Comparison of ENCODE assay signal across 25 cellular contexts in the genomic region with DNA sequence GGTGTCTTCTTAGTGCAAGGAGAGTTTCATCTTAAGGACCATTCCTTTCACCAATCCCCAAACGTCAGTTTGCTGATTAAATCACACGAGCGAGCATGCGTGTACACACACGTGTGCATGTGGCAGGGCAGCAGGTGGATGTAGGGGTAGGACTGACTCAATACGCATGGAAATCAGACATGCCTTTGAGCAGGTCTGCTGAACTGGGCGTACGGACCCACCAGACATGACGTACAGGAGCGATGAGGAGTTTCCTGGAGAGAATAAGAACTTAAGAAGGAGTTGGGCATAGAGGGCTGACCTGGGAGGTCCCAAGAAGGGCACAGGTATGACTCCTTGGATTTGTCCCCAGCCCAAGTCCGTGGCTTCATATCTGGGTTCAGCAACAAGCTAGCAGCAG.
"Had no signal": no experiment of that assay in that cellular context is flagged by ENCODE, and none has a peak within 500 bp of the region (broad histone marks: within the 10 kb centered on the region; RNA-seq: fewer than 3 reads in every experiment).

No MANE protein-coding gene starts in this region.

- H3K27ac ChIP-seq: hepatocyte, left ventricle myocardium inferior, parathyroid adenoma, psoas muscle, right lobe of liver, tibial nerve, upper lobe of left lung, vagina had no signal

- H3K9ac ChIP-seq: parathyroid adenoma had no signal

- H3K4me1 ChIP-seq: left ventricle myocardium inferior, parathyroid adenoma, psoas muscle, right lobe of liver, tibial nerve, upper lobe of left lung, vagina had no signal

- H2AFZ ChIP-seq: hepatocyte, parathyroid adenoma had no signal

- H3K27me3 ChIP-seq: hepatocyte, right lobe of liver, tibial nerve, upper lobe of left lung, vagina had no signal

- ATAC-seq: mucosa of descending colon; naive thymus-derived CD8-positive, alpha-beta T cell; psoas muscle; right lobe of liver; stimulated activated memory B cell treated with anti-CD40 and anti-IgM and Interleukin-4, amounts not matched to agents 10 μg/mL and 1 μg/mL and 100 μg/mL, for 72 hours; stimulated activated naive CD8-positive, alpha-beta T cell treated with anti-CD3 and anti-CD28 coated beads, Interleukin-15, amount 100 ng/mL, for 72 hours had no signal

- H3K9me3 Mint-ChIP-seq: memory B cell; naive thymus-derived CD8-positive, alpha-beta T cell; nephron; neural crest cell; stimulated activated memory B cell treated with anti-CD40 and anti-IgM and Interleukin-4, amounts not matched to agents 10 μg/mL and 1 μg/mL and 100 μg/mL, for 72 hours; stimulated activated naive CD8-positive, alpha-beta T cell treated with anti-CD3 and anti-CD28 coated beads, Interleukin-15, amount 100 ng/mL, for 72 hours had no signal

- H3K4me3 Mint-ChIP-seq: memory B cell; naive thymus-derived CD8-positive, alpha-beta T cell; nephron; neural crest cell; stimulated activated memory B cell treated with anti-CD40 and anti-IgM and Interleukin-4, amounts not matched to agents 10 μg/mL and 1 μg/mL and 100 μg/mL, for 72 hours; stimulated activated naive CD8-positive, alpha-beta T cell treated with anti-CD3 and anti-CD28 coated beads, Interleukin-15, amount 100 ng/mL, for 72 hours had no signal

- H3K36me3 Mint-ChIP-seq: memory B cell; naive thymus-derived CD8-positive, alpha-beta T cell; stimulated activated memory B cell treated with anti-CD40 and anti-IgM and Interleukin-4, amounts not matched to agents 10 μg/mL and 1 μg/mL and 100 μg/mL, for 72 hours had no signal

- H3K4me2 ChIP-seq: hepatocyte, smooth muscle cell had no signal

- H3K36me3 ChIP-seq: left ventricle myocardium inferior, right lobe of liver, tibial nerve, upper lobe of left lung, vagina had no signal

- H3K4me3 ChIP-seq: hepatocyte, left ventricle myocardium inferior, mucosa of descending colon, psoas muscle, right lobe of liver, smooth muscle cell, tibial nerve, upper lobe of left lung, vagina had no signal

- DNase-seq: islet precursor cell; left ventricle myocardium inferior; midbrain; mucosa of descending colon; naive thymus-derived CD8-positive, alpha-beta T cell; nucleus accumbens; psoas muscle; right lobe of liver; stimulated activated CD4-positive, alpha-beta T cell treated with anti-CD3 and anti-CD28 coated beads, Interleukin-1b, Interleukin-23, amount 100 ng/mL, for 48 hours; stimulated activated CD4-positive, alpha-beta T cell treated with anti-CD3 and anti-CD28 coated beads, Interleukin-2, amount 100 ng/mL, for 48 hours; stimulated activated CD4-positive, alpha-beta T cell treated with anti-CD3 and anti-CD28 coated beads, Interleukin-4, amount 100 ng/mL, for 4 hours; stimulated activated CD8-positive, alpha-beta memory T cell treated with anti-CD3 and anti-CD28 coated beads, Interleukin-4, amount 100 ng/mL, for 48 hours; stimulated activated naive CD4-positive, alpha-beta T cell treated with Interleukin-2 at 50 U/mL for 16 hours; stimulated activated naive CD8-positive, alpha-beta T cell treated with anti-CD3 and anti-CD28 coated beads, Interleukin-15, amount 100 ng/mL, for 72 hours; substantia nigra; upper lobe of left lung had no signal

- H3K9me3 ChIP-seq: left ventricle myocardium inferior, mucosa of descending colon, psoas muscle, right lobe of liver, upper lobe of left lung, vagina had no signal

- H3K4me1 Mint-ChIP-seq: memory B cell; naive thymus-derived CD8-positive, alpha-beta T cell; nephron; stimulated activated memory B cell treated with anti-CD40 and anti-IgM and Interleukin-4, amounts not matched to agents 10 μg/mL and 1 μg/mL and 100 μg/mL, for 72 hours; stimulated activated naive CD8-positive, alpha-beta T cell treated with anti-CD3 and anti-CD28 coated beads, Interleukin-15, amount 100 ng/mL, for 72 hours had no signal

- H3K79me2 ChIP-seq: hepatocyte, parathyroid adenoma had no signal

- H3K27ac Mint-ChIP-seq: memory B cell; naive thymus-derived CD8-positive, alpha-beta T cell; nephron; stimulated activated memory B cell treated with anti-CD40 and anti-IgM and Interleukin-4, amounts not matched to agents 10 μg/mL and 1 μg/mL and 100 μg/mL, for 72 hours; stimulated activated naive CD8-positive, alpha-beta T cell treated with anti-CD3 and anti-CD28 coated beads, Interleukin-15, amount 100 ng/mL, for 72 hours had no signal
